Comparison of ENCODE assay signal across 18 cellular contexts in genomic region chr16:4463522-4464163, GRCh38. TPM values are rescaled to one million over a fixed set of nuclear protein-coding genes. Genes with fewer than 3 reads are reported as not detected.
DNase-seq lines count a peak whose midpoint lies in the region; ATAC-seq and TF ChIP-seq lines count a peak whose summit lies in the region.
"Had no signal": no experiment of that assay in that cellular context is flagged by ENCODE, and none has a peak within 500 bp of the region (broad histone marks: within the 10 kb centered on the region; RNA-seq: fewer than 3 reads in every experiment).

No MANE protein-coding gene starts in this region.

- no peak overlapping the region for H3K4me3 Mint-ChIP-seq in H9
- H3K4me3 Mint-ChIP-seq in activated naive CD8-positive, alpha-beta T cell treated with anti-CD3 and anti-CD28 coated beads for 36 hours, result no peak overlapping the region
- H3K4me3 Mint-ChIP-seq: activated naive CD8-positive, alpha-beta T cell treated with anti-CD3 and anti-CD28 coated beads, Interleukin-2, amount 10 ng/mL, durations not matched to agents 7 days and 5 days had no signal

- H3T11ph ChIP-seq in H9 (ENCODE audit: low read length), result no peak overlapping the region

- DNase-seq in H9 (no peak), mesenchymal stem cell (no peak), dermis blood vessel endothelial cell (no peak), AG20443 (ENCODE audit: low spot score) (no peak), NCI-H1092 (lab: John Stamatoyannopoulos, UW) (no peak)
- DNase-seq in activated naive CD8-positive, alpha-beta T cell treated with anti-CD3 and anti-CD28 coated beads for 36 hours, result no peak
- DNase-seq: activated naive CD8-positive, alpha-beta T cell treated with anti-CD3 and anti-CD28 coated beads, Interleukin-2, amount 10 ng/mL, durations not matched to agents 7 days and 5 days; central memory CD4-positive, alpha-beta T cell; NCI-H146; NCI-H510A; nucleus accumbens; OCI-M1; small intestine; stimulated activated naive CD8-positive, alpha-beta T cell treated with anti-CD3 and anti-CD28 coated beads, Interleukin-15, Interleukin-2, amounts not matched to agents 100 U/mL and 50 U/mL, for 24 hours had no signal

- H3K23ac ChIP-seq in H9 (ENCODE audit: insufficient read length, low read depth, low read length) (no peak overlapping the region), mesenchymal stem cell (ENCODE audit: low read length in 2 of 2) (peak overlapping the region in 1 of 2 experiments; percentile 6)

- H3K9ac ChIP-seq in H9 (ENCODE audit: extremely low read depth, insufficient read length, low read length) (no peak overlapping the region), mesenchymal stem cell (ENCODE audit: low read length) (peak overlapping the region; percentile 22)
- H3K9ac ChIP-seq: KMS-11 had no signal

- H4K91ac ChIP-seq in H9 (ENCODE audit: insufficient read length, low read depth, low read length) (no peak overlapping the region), mesenchymal stem cell (ENCODE audit: low read length) (no peak overlapping the region)

- no peak overlapping the region for H3K18ac ChIP-seq in H9 (ENCODE audit: insufficient read length, low read depth, low read length)
- peak overlapping the region in 1 of 2 experiments; percentile 42 for H3K18ac ChIP-seq in mesenchymal stem cell (ENCODE audit: low read depth in 1 of 2, low read length in 2 of 2)

- H3K14ac ChIP-seq in H9 (ENCODE audit: insufficient read depth, low read length) (no peak overlapping the region), mesenchymal stem cell (ENCODE audit: low read length in 2 of 2) (no peak overlapping the region)

- H3K9me3 ChIP-seq in H9 (ENCODE audit: control insufficient read depth, low read depth, low read length) (no peaks in the 10 kb centered on the region), mesenchymal stem cell (ENCODE audit: control insufficient read depth, low read length) (no peaks in the 10 kb centered on the region)
- H3K9me3 ChIP-seq: HAP-1 had no signal

- H3K4me2 ChIP-seq in H9 (ENCODE audit: insufficient read depth, insufficient read length, low read length) (no peak overlapping the region), mesenchymal stem cell (ENCODE audit: low read length, poor library complexity, severe bottlenecking) (no peak overlapping the region)
- H3K4me2 ChIP-seq: KMS-11 had no signal

- no peaks in the 10 kb centered on the region for H3K23me2 ChIP-seq in H9 (ENCODE audit: insufficient read length, low read depth, low read length, poor library complexity, severe bottlenecking)

- H2AFZ ChIP-seq in ACC112 (ENCODE audit: low read length, unreplicated experiment), result no peak overlapping the region
- H2AFZ ChIP-seq in H9 (ENCODE audit: low read length), result no peak overlapping the region
- no peak overlapping the region for H2AFZ ChIP-seq in mesenchymal stem cell (ENCODE audit: low read depth, low read length)

- H2BK12ac ChIP-seq in H9 (ENCODE audit: insufficient read length, low read depth, low read length) (no peak overlapping the region), mesenchymal stem cell (ENCODE audit: low read length in 2 of 2) (no peak overlapping the region)

- H3K4me1 ChIP-seq in ACC112 (ENCODE audit: control insufficient read depth, insufficient read depth, low read length, unreplicated experiment), result peaks cover 8% of the 10 kb centered on the region
- no peaks in the 10 kb centered on the region for H3K4me1 ChIP-seq in H9 (ENCODE audit: insufficient read depth, low read length)
- H3K4me1 ChIP-seq in mesenchymal stem cell (ENCODE audit: control insufficient read depth, insufficient read depth, low read depth, low read length), result peaks cover 15% of the 10 kb centered on the region
- H3K4me1 ChIP-seq: HAP-1 had no signal

- H3K56ac ChIP-seq in H9 (ENCODE audit: insufficient read length, low read depth, low read length), result no peak overlapping the region

- H2BK5ac ChIP-seq in H9 (ENCODE audit: insufficient read length, low read length) (no peak overlapping the region), mesenchymal stem cell (ENCODE audit: low read depth, low read length, poor library complexity, severe bottlenecking) (no peak overlapping the region)

- H2BK20ac ChIP-seq in H9 (ENCODE audit: low read depth, low read length, poor library complexity, severe bottlenecking), result no peak overlapping the region

- H3K9me3 Mint-ChIP-seq in H9, result no peaks in the 10 kb centered on the region
- no peaks in the 10 kb centered on the region for H3K9me3 Mint-ChIP-seq in activated naive CD8-positive, alpha-beta T cell treated with anti-CD3 and anti-CD28 coated beads for 36 hours
- H3K9me3 Mint-ChIP-seq: activated naive CD8-positive, alpha-beta T cell treated with anti-CD3 and anti-CD28 coated beads, Interleukin-2, amount 10 ng/mL, durations not matched to agents 7 days and 5 days had no signal

- no peaks in the 10 kb centered on the region for H4K20me1 ChIP-seq in H9 (ENCODE audit: control insufficient read depth, insufficient read depth, insufficient read length)

- peak overlapping the region in 2 of 3 experiments; percentile 72 to 86; a peak in 4 of 7 replicates for H3K27ac Mint-ChIP-seq in H9
- peak overlapping the region; percentile 20 for H3K27ac Mint-ChIP-seq in activated naive CD8-positive, alpha-beta T cell treated with anti-CD3 and anti-CD28 coated beads for 36 hours
- H3K27ac Mint-ChIP-seq: activated naive CD8-positive, alpha-beta T cell treated with anti-CD3 and anti-CD28 coated beads, Interleukin-2, amount 10 ng/mL, durations not matched to agents 7 days and 5 days had no signal

- H2AK5ac ChIP-seq in H9 (ENCODE audit: insufficient read length, low read length) (no peak overlapping the region), mesenchymal stem cell (ENCODE audit: low read length, severe bottlenecking) (peak overlapping the region; percentile 11)

- H3K27me3 ChIP-seq in ACC112 (ENCODE audit: insufficient read depth, low read length), result no peaks in the 10 kb centered on the region
- no peaks in the 10 kb centered on the region for H3K27me3 ChIP-seq in H9 (ENCODE audit: insufficient read depth, low read length)
- H3K27me3 ChIP-seq in mesenchymal stem cell (ENCODE audit: control insufficient read depth in 1 of 2, insufficient read depth in 1 of 2, low read length in 2 of 2), result no peaks in the 10 kb centered on the region

- WGBS in H9 (ENCODE audit: extremely low coverage, insufficient read length, low lambda C conversion rate), result no CpG with 5 or more reads among the region's 22 CpGs
- 92% methylated on average over 22 of the region's 22 CpGs for WGBS in mesenchymal stem cell

- H3K36me3 Mint-ChIP-seq in H9 (ENCODE audit: insufficient read depth in 1 of 3, low read depth in 3 of 3), result peaks cover 18 to 59% (median 56%) of the 10 kb centered on the region in 3 experiments; a peak in 6 of 7 replicates
- peaks cover 23% of the 10 kb centered on the region for H3K36me3 Mint-ChIP-seq in activated naive CD8-positive, alpha-beta T cell treated with anti-CD3 and anti-CD28 coated beads for 36 hours

- H3K4me3 ChIP-seq in ACC112 (ENCODE audit: low read depth, low read length), result no peak overlapping the region
- no peak overlapping the region for H3K4me3 ChIP-seq in mesenchymal stem cell (ENCODE audit: insufficient read depth in 1 of 2, low read depth in 1 of 2, low read length in 2 of 2)
- H3K4me3 ChIP-seq: HAP-1 had no signal

- H4K5ac ChIP-seq in H9 (ENCODE audit: insufficient read length, low read depth, low read length), result no peak overlapping the region

- H3K4me1 Mint-ChIP-seq in H9, result peaks cover 10 to 20% of the 10 kb centered on the region in 2 experiments
- H3K4me1 Mint-ChIP-seq in activated naive CD8-positive, alpha-beta T cell treated with anti-CD3 and anti-CD28 coated beads for 36 hours, result peaks cover 9% of the 10 kb centered on the region

- no peaks in the 10 kb centered on the region; the same call in 1 of the 2 replicates for H3K27me3 Mint-ChIP-seq in H9 (ENCODE audit: low read depth)
- no peaks in the 10 kb centered on the region for H3K27me3 Mint-ChIP-seq in activated naive CD8-positive, alpha-beta T cell treated with anti-CD3 and anti-CD28 coated beads for 36 hours
- H3K27me3 Mint-ChIP-seq: activated naive CD8-positive, alpha-beta T cell treated with anti-CD3 and anti-CD28 coated beads, Interleukin-2, amount 10 ng/mL, durations not matched to agents 7 days and 5 days had no signal

- H3K36me3 ChIP-seq in ACC112 (ENCODE audit: insufficient read depth, low read length), result peaks cover 17% of the 10 kb centered on the region; the same call in 1 of the 2 replicates
- peaks cover 53 to 74% of the 10 kb centered on the region in 2 experiments for H3K36me3 ChIP-seq in mesenchymal stem cell (ENCODE audit: control insufficient read depth in 1 of 2, insufficient read depth in 2 of 2, low read depth in 1 of 2, low read length in 2 of 2)

- ATAC-seq in HG03025 (IDR thresholded peaks at IDR 0.05; ENCODE audit: low FRiP score, unreplicated experiment), result no peak
- ATAC-seq: stimulated activated naive CD8-positive, alpha-beta T cell treated with anti-CD3 and anti-CD28 coated beads, Interleukin-15, Interleukin-2, amounts not matched to agents 100 U/mL and 50 U/mL, for 24 hours had no signal

- H3K79me1 ChIP-seq in H9 (ENCODE audit: insufficient read depth, low read depth, low read length, poor library complexity, severe bottlenecking) (no peaks in the 10 kb centered on the region), mesenchymal stem cell (replicated peaks; ENCODE audit: low read length, poor library complexity, severe bottlenecking) (peaks cover 12% of the 10 kb centered on the region)

- H2BK15ac ChIP-seq in H9 (ENCODE audit: low read depth, low read length) (no peak overlapping the region), mesenchymal stem cell (ENCODE audit: low read depth, poor library complexity, severe bottlenecking) (no peak overlapping the region)

- H3K4ac ChIP-seq in H9 (ENCODE audit: low read depth, low read length) (no peak overlapping the region), mesenchymal stem cell (ENCODE audit: low read depth in 1 of 2, low read length in 2 of 2) (no peak overlapping the region)

- H3K79me2 ChIP-seq in ACC112 (ENCODE audit: control insufficient read depth, insufficient read depth, low read length, unreplicated experiment) (no peaks in the 10 kb centered on the region), H9 (ENCODE audit: insufficient read depth, low read length) (no peaks in the 10 kb centered on the region)

- H4K8ac ChIP-seq in H9 (replicated peaks; ENCODE audit: insufficient read length, low read depth, low read length) (no peak overlapping the region), mesenchymal stem cell (ENCODE audit: low read length) (no peak overlapping the region)

- peak overlapping the region; percentile 11; the same call in 1 of the 2 replicates for H3K27ac ChIP-seq in ACC112 (ENCODE audit: low read depth, low read length)
- no peak overlapping the region for H3K27ac ChIP-seq in H9 (ENCODE audit: insufficient read length, low read depth, low read length)
- peak overlapping the region; percentile 38 for H3K27ac ChIP-seq in mesenchymal stem cell (ENCODE audit: low read length, poor library complexity, severe bottlenecking)
- H3K27ac ChIP-seq: KMS-11 had no signal

- TF ChIP-seq CTCF in H9 (conservative IDR thresholded peaks at IDR 0.05), result no peak

- H2BK120ac ChIP-seq in H9 (ENCODE audit: low read depth, low read length, poor library complexity, severe bottlenecking), result no peak overlapping the region
- H2BK120ac ChIP-seq in mesenchymal stem cell (ENCODE audit: low read depth, low read length), result no peak overlapping the region

RNA-seq across cellular contexts. Expression of gene NMRAL1, which starts 10.8 kb away (rescaled TPM):
- total RNA-seq in H9 (2021) (74.1 and 78.9 TPM in 2 replicates), dermis blood vessel endothelial cell (57.1 and 65.2 TPM in 2 replicates)
- total RNA-seq in activated naive CD8-positive, alpha-beta T cell treated with anti-CD3 and anti-CD28 coated beads for 36 hours, result 10 to 100 TPM; 62.5 to 64.4 TPM
- polyA plus RNA-seq in mesenchymal stem cell (2013, experiment 1 of 2), result 47.8 TPM
- polyA plus RNA-seq in mesenchymal stem cell (2013, experiment 2 of 2), result 47.4 TPM

RNA-seq across cellular contexts. Expression of gene HMOX2, which starts 12.6 kb away (rescaled TPM):
- total RNA-seq in H9 (2021), result 44.4 and 45.7 TPM in 2 replicates
- total RNA-seq in activated naive CD8-positive, alpha-beta T cell treated with anti-CD3 and anti-CD28 coated beads for 36 hours, result 10 to 100 TPM; 84.4 to 88.4 TPM
- 42.5 TPM for polyA plus RNA-seq in mesenchymal stem cell (2013, experiment 1 of 2)
- polyA plus RNA-seq in mesenchymal stem cell (2013, experiment 2 of 2), result 41.6 TPM
- 122 and 158 TPM in 2 replicates for total RNA-seq in dermis blood vessel endothelial cell

RNA-seq across cellular contexts. Expression of gene DNAJA3, which starts 38.0 kb away (rescaled TPM):
- 56.2 and 60.5 TPM in 2 replicates for total RNA-seq in H9 (2021)
- 100 to 1,000 TPM; 103 to 107 TPM for total RNA-seq in activated naive CD8-positive, alpha-beta T cell treated with anti-CD3 and anti-CD28 coated beads for 36 hours
- polyA plus RNA-seq in mesenchymal stem cell (2013, experiment 1 of 2), result 27.3 TPM
- 27.3 TPM for polyA plus RNA-seq in mesenchymal stem cell (2013, experiment 2 of 2)
- 41.0 and 58.9 TPM in 2 replicates for total RNA-seq in dermis blood vessel endothelial cell

RNA-seq across cellular contexts. Expression of gene CORO7, which starts 47.2 kb away (rescaled TPM):
- total RNA-seq in H9 (2021), result 33.8 and 38.4 TPM in 2 replicates
- 10 to 100 TPM; 66.2 to 73.1 TPM for total RNA-seq in activated naive CD8-positive, alpha-beta T cell treated with anti-CD3 and anti-CD28 coated beads for 36 hours
- 25.5 TPM for polyA plus RNA-seq in mesenchymal stem cell (2013, experiment 1 of 2)
- polyA plus RNA-seq in mesenchymal stem cell (2013, experiment 2 of 2), result 22.1 TPM
- 44.9 and 58.0 TPM in 2 replicates for total RNA-seq in dermis blood vessel endothelial cell
